2 cellular contexts compared by ENCODE assay signal in genomic region chr7:129085148-129085547, GRCh38.
TF ChIP-seq lines count a peak whose summit lies in the region.

No MANE protein-coding gene starts in this region.

TF ChIP-seq in HEK293, 187 proteins besides CTCF, POLR2A, EP300 and RAD21:
- no peak for TF ChIP-seq ZNF600 (tag by site-specific recombination; IDR thresholded peaks at IDR 0.05)
- TF ChIP-seq PRDM6 (tag by site-specific recombination; IDR thresholded peaks at IDR 0.05) = peak; percentile 43; the same call in 1 of the 2 replicates
- no peak for TF ChIP-seq ZNF837 (tag by site-specific recombination; IDR thresholded peaks at IDR 0.05)
- TF ChIP-seq ZNF558 (tag by site-specific recombination; IDR thresholded peaks at IDR 0.05) = no peak
- no peak for TF ChIP-seq SCRT2 (tag by site-specific recombination; IDR thresholded peaks at IDR 0.05)
- no peak for TF ChIP-seq ZFP3 (tag by site-specific recombination; IDR thresholded peaks at IDR 0.05; ENCODE audit: low read depth)
- no peak for TF ChIP-seq ZNF18 (tag by site-specific recombination; IDR thresholded peaks at IDR 0.05)
TF ChIP-seq in HEK293: peak in this region for 1.

TF ChIP-seq in K562, 482 proteins besides CTCF, POLR2A, EP300 and RAD21:
- 0 out of 2 replicates have a peak, but pooled peaks have one; percentile 36 for TF ChIP-seq ZBTB40 (IDR thresholded peaks at IDR 0.05)
- no peak for TF ChIP-seq ZBTB40 (CRISPR knock-in tag; IDR thresholded peaks at IDR 0.05)
- no peak for TF ChIP-seq ZBTB8A (IDR thresholded peaks at IDR 0.05; ENCODE audit: partially characterized antibody)
- TF ChIP-seq MCM5 (IDR thresholded peaks at IDR 0.05; ENCODE audit: low read depth) = no peak
- TF ChIP-seq PYGO2 (tag; IDR thresholded peaks at IDR 0.05) = no peak
- no peak for TF ChIP-seq SMARCB1 (IDR thresholded peaks at IDR 0.05; ENCODE audit: insufficient read length, low read depth)
- TF ChIP-seq DEAF1 (CRISPR knock-in tag; IDR thresholded peaks at IDR 0.05) = no peak
- TF ChIP-seq TAL1 (IDR thresholded peaks at IDR 0.05) = peak; percentile 14; the same call in 1 of the 2 replicates
- TF ChIP-seq ARID1B (IDR thresholded peaks at IDR 0.05) = 0 out of 2 replicates have a peak, but pooled peaks have one; percentile 23
- no peak for TF ChIP-seq PHB (CRISPR knock-in tag; IDR thresholded peaks at IDR 0.05)
- peak; percentile 8; the same call in 1 of the 2 replicates for TF ChIP-seq CBFA2T3 (IDR thresholded peaks at IDR 0.05)
- TF ChIP-seq FOXM1 (IDR thresholded peaks at IDR 0.05; ENCODE audit: low read depth) = 0 out of 2 replicates have a peak, but pooled peaks have one; percentile 12
- no peak for TF ChIP-seq FOXM1 (CRISPR knock-in tag; IDR thresholded peaks at IDR 0.05; ENCODE audit: low read depth)
- TF ChIP-seq NRF1 (conservative IDR thresholded peaks at IDR 0.05 in 1 of 2, IDR thresholded peaks at IDR 0.05 in 1 of 2) = peak; percentile 13 to 22; a peak in 1 of 4 replicates
- peak; percentile 37; the same call in 1 of the 2 replicates for TF ChIP-seq TEAD4 (IDR thresholded peaks at IDR 0.05; ENCODE audit: low read length)
- TF ChIP-seq TEAD4 (CRISPR knock-in tag; IDR thresholded peaks at IDR 0.05; ENCODE audit: borderline replicate concordance) = no peak
- TF ChIP-seq ZNF583 (CRISPR knock-in tag; IDR thresholded peaks at IDR 0.05) = no peak
TF ChIP-seq in K562: peak in this region for 7.
